15 cellular contexts compared by ENCODE assay signal in genomic region chr22:20749453-20749852, GRCh38. TPM values are rescaled to one million over a fixed set of nuclear protein-coding genes. Genes with fewer than 3 reads are reported as not detected.
DNase-seq lines count a peak whose midpoint lies in the region; ATAC-seq and TF ChIP-seq lines count a peak whose summit lies in the region.
"Had no signal": no experiment of that assay in that cellular context is flagged by ENCODE, and none has a peak within 500 bp of the region (broad histone marks: within the 10 kb centered on the region; RNA-seq: fewer than 3 reads in every experiment).

No MANE protein-coding gene starts in this region.

- H3K27me3 Mint-ChIP-seq in activated CD4-positive, alpha-beta T cell treated with anti-CD3 and anti-CD28 coated beads, Interleukin-2, amount 10 ng/mL, durations not matched to agents 24 days and 14 days, result no peaks in the 10 kb centered on the region
- no peaks in the 10 kb centered on the region for H3K27me3 Mint-ChIP-seq in stimulated activated naive B cell treated with anti-CD40 and anti-IgM and Interleukin-4, amounts not matched to agents 10 μg/mL and 1 μg/mL and 100 μg/mL, for 72 hours
- no peaks in the 10 kb centered on the region for H3K27me3 Mint-ChIP-seq in activated CD4-positive, alpha-beta memory T cell treated with anti-CD3 and anti-CD28 coated beads for 36 hours
- H3K27me3 Mint-ChIP-seq: type B pancreatic cell had no signal

- POLR2A ChIA-PET in activated CD4-positive, alpha-beta memory T cell treated with anti-CD3 and anti-CD28 coated beads for 36 hours (lab: Charles Lee), result no interaction called here

- no peaks in the 10 kb centered on the region for H3K79me2 ChIP-seq in OCI-LY3 (ENCODE audit: low read length)

- peaks cover 31% of the 10 kb centered on the region for H3K4me1 ChIP-seq in OCI-LY3 (ENCODE audit: low read length)
- H3K4me1 ChIP-seq in esophagus muscularis mucosa, result peaks cover 8 to 42% (median 36%) of the 10 kb centered on the region in 4 donors
- no peaks in the 10 kb centered on the region for H3K4me1 ChIP-seq in body of pancreas

- no peak overlapping the region for H3K27ac ChIP-seq in OCI-LY3 (ENCODE audit: low read length)
- H3K27ac ChIP-seq in esophagus muscularis mucosa (replicated peaks in 1 of 4), result peak overlapping the region; percentile 50 to 76 (median 58)
- H3K27ac ChIP-seq in body of pancreas, result no peak overlapping the region
- H3K27ac ChIP-seq: coronary artery, SK-N-MC had no signal

- 58% methylated on average over 3 of the region's 3 CpGs for WGBS in esophagus muscularis mucosa
- 70 to 84% methylated on average over 2 to 3 of the region's 3 CpGs for WGBS in body of pancreas, 2 donors

- H3K36me3 ChIP-seq in OCI-LY3 (replicated peaks; ENCODE audit: low read depth, low read length), result peaks cover 36% of the 10 kb centered on the region
- peaks cover 39 to 89% (median 68%) of the 10 kb centered on the region in 4 donors for H3K36me3 ChIP-seq in esophagus muscularis mucosa
- H3K36me3 ChIP-seq in body of pancreas (replicated peaks in 1 of 2; ENCODE audit: insufficient read depth in 1 of 2, low read depth in 2 of 2), result peaks cover 0 to 9% of the 10 kb centered on the region in 2 donors

- peaks cover 27% of the 10 kb centered on the region for H3K36me3 Mint-ChIP-seq in activated CD4-positive, alpha-beta T cell treated with anti-CD3 and anti-CD28 coated beads, Interleukin-2, amount 10 ng/mL, durations not matched to agents 24 days and 14 days (ENCODE audit: low read depth)
- peaks cover 48 to 62% of the 10 kb centered on the region in 2 donors for H3K36me3 Mint-ChIP-seq in stimulated activated naive B cell treated with anti-CD40 and anti-IgM and Interleukin-4, amounts not matched to agents 10 μg/mL and 1 μg/mL and 100 μg/mL, for 72 hours
- H3K36me3 Mint-ChIP-seq in activated CD4-positive, alpha-beta memory T cell treated with anti-CD3 and anti-CD28 coated beads for 36 hours, result peaks cover 10% of the 10 kb centered on the region

- H4K20me1 ChIP-seq in OCI-LY3 (ENCODE audit: insufficient read depth, low read length), result peaks cover 33% of the 10 kb centered on the region

- H3K4me2 ChIP-seq in OCI-LY3 (ENCODE audit: low read length), result peak overlapping the region; percentile 31

- H3K27ac Mint-ChIP-seq in activated CD4-positive, alpha-beta T cell treated with anti-CD3 and anti-CD28 coated beads, Interleukin-2, amount 10 ng/mL, durations not matched to agents 24 days and 14 days, result peak overlapping the region; percentile 34
- peak overlapping the region; percentile 97 for H3K27ac Mint-ChIP-seq in stimulated activated naive B cell treated with anti-CD40 and anti-IgM and Interleukin-4, amounts not matched to agents 10 μg/mL and 1 μg/mL and 100 μg/mL, for 72 hours
- H3K27ac Mint-ChIP-seq in activated CD4-positive, alpha-beta memory T cell treated with anti-CD3 and anti-CD28 coated beads for 36 hours, result no peak overlapping the region
- H3K27ac Mint-ChIP-seq: type B pancreatic cell had no signal

- H3K27me3 ChIP-seq in OCI-LY3 (ENCODE audit: low read depth, low read length) (no peaks in the 10 kb centered on the region), esophagus muscularis mucosa (no peaks in the 10 kb centered on the region), body of pancreas (no peaks in the 10 kb centered on the region)

- CTCF ChIA-PET in activated CD4-positive, alpha-beta memory T cell treated with anti-CD3 and anti-CD28 coated beads for 36 hours (lab: Charles Lee), result interaction anchor here (1.9 kb wide), 1 partner anchor 34 kb away, joined by 7 read pairs; no protein-coding TSS in a partner anchor

- TF ChIP-seq POLR2A in esophagus muscularis mucosa (IDR thresholded peaks at IDR 0.05; ENCODE audit: low read depth) (no peak), body of pancreas (IDR thresholded peaks at IDR 0.05) (no peak)

- H2AFZ ChIP-seq in OCI-LY3 (ENCODE audit: low read depth, low read length), result no peak overlapping the region

- no peak for DNase-seq in activated CD4-positive, alpha-beta T cell treated with anti-CD3 and anti-CD28 coated beads, Interleukin-2, amount 10 ng/mL, durations not matched to agents 24 days and 14 days
- no peak for DNase-seq in activated CD4-positive, alpha-beta T cell treated with anti-CD3 and anti-CD28 coated beads, Interleukin-2, amount 50 U/mL, for 48 hours
- no peak for DNase-seq in esophagus muscularis mucosa (ENCODE audit: extremely low spot score)
- peak; percentile 9 for DNase-seq in stimulated activated naive B cell treated with anti-CD40 and anti-IgM and Interleukin-4, amounts not matched to agents 10 μg/mL and 1 μg/mL and 100 μg/mL, for 72 hours
- no peak for DNase-seq in NCI-H82 treated with DMSO at 0.1 percent for 48 hours (lab: John Stamatoyannopoulos, UW; ENCODE audit: unreplicated experiment)
- no peak for DNase-seq in activated CD4-positive, alpha-beta memory T cell treated with anti-CD3 and anti-CD28 coated beads for 36 hours
- DNase-seq in body of pancreas, result no peak
- DNase-seq: ACHN, EL, NCI-H1694 had no signal

- H3K9ac ChIP-seq in OCI-LY3 (ENCODE audit: low read length), result no peak overlapping the region

- no peaks in the 10 kb centered on the region for H3K4me1 Mint-ChIP-seq in activated CD4-positive, alpha-beta T cell treated with anti-CD3 and anti-CD28 coated beads, Interleukin-2, amount 10 ng/mL, durations not matched to agents 24 days and 14 days
- H3K4me1 Mint-ChIP-seq in stimulated activated naive B cell treated with anti-CD40 and anti-IgM and Interleukin-4, amounts not matched to agents 10 μg/mL and 1 μg/mL and 100 μg/mL, for 72 hours, result peaks cover 49 to 70% of the 10 kb centered on the region in 2 donors
- peaks cover 14% of the 10 kb centered on the region for H3K4me1 Mint-ChIP-seq in activated CD4-positive, alpha-beta memory T cell treated with anti-CD3 and anti-CD28 coated beads for 36 hours (ENCODE audit: low read depth)

- no peaks in the 10 kb centered on the region for H3K9me3 Mint-ChIP-seq in activated CD4-positive, alpha-beta T cell treated with anti-CD3 and anti-CD28 coated beads, Interleukin-2, amount 10 ng/mL, durations not matched to agents 24 days and 14 days
- H3K9me3 Mint-ChIP-seq in stimulated activated naive B cell treated with anti-CD40 and anti-IgM and Interleukin-4, amounts not matched to agents 10 μg/mL and 1 μg/mL and 100 μg/mL, for 72 hours, result no peaks in the 10 kb centered on the region
- H3K9me3 Mint-ChIP-seq in activated CD4-positive, alpha-beta memory T cell treated with anti-CD3 and anti-CD28 coated beads for 36 hours, result no peaks in the 10 kb centered on the region
- H3K9me3 Mint-ChIP-seq: type B pancreatic cell had no signal

- no peak overlapping the region for H3K4me3 Mint-ChIP-seq in activated CD4-positive, alpha-beta T cell treated with anti-CD3 and anti-CD28 coated beads, Interleukin-2, amount 10 ng/mL, durations not matched to agents 24 days and 14 days
- H3K4me3 Mint-ChIP-seq in stimulated activated naive B cell treated with anti-CD40 and anti-IgM and Interleukin-4, amounts not matched to agents 10 μg/mL and 1 μg/mL and 100 μg/mL, for 72 hours, result peak overlapping the region; percentile 62 to 63
- no peak overlapping the region for H3K4me3 Mint-ChIP-seq in activated CD4-positive, alpha-beta memory T cell treated with anti-CD3 and anti-CD28 coated beads for 36 hours
- H3K4me3 Mint-ChIP-seq: type B pancreatic cell had no signal

- intact Hi-C loops in activated CD4-positive, alpha-beta T cell treated with anti-CD3 and anti-CD28 coated beads, Interleukin-2, amount 10 ng/mL, durations not matched to agents 24 days and 14 days (cut with micrococcal nuclease), result no loop called here
- intact Hi-C loops in esophagus muscularis mucosa (cut with DNase I) (no loop called here), body of pancreas (cut with DNase I) (no loop called here)
- intact Hi-C loops in activated CD4-positive, alpha-beta memory T cell treated with anti-CD3 and anti-CD28 coated beads for 36 hours (cut with micrococcal nuclease), result no loop called here

- no peak for TF ChIP-seq CTCF in OCI-LY3 (IDR thresholded peaks at IDR 0.05; ENCODE audit: low read depth, low read length)
- TF ChIP-seq CTCF in esophagus muscularis mucosa (IDR thresholded peaks at IDR 0.05), result no peak
- no peak for TF ChIP-seq CTCF in body of pancreas (IDR thresholded peaks at IDR 0.05)

- H3K4me3 ChIP-seq in OCI-LY3 (ENCODE audit: low read length) (no peak overlapping the region), esophagus muscularis mucosa (no peak overlapping the region), body of pancreas (no peak overlapping the region)
- H3K4me3 ChIP-seq: coronary artery, SK-N-MC had no signal

- TF ChIP-seq EP300 in esophagus muscularis mucosa (IDR thresholded peaks at IDR 0.05), result no peak

- H3K9me3 ChIP-seq in OCI-LY3 (ENCODE audit: insufficient read depth, low read length) (no peaks in the 10 kb centered on the region), esophagus muscularis mucosa (no peaks in the 10 kb centered on the region), body of pancreas (no peaks in the 10 kb centered on the region)

- ATAC-seq in stimulated activated naive B cell treated with anti-CD40 and anti-IgM and Interleukin-4, amounts not matched to agents 10 μg/mL and 1 μg/mL and 100 μg/mL, for 72 hours (replicated peaks), result peak; percentile 1 to 8
- ATAC-seq in body of pancreas, result no peak

RNA-seq across cellular contexts. Expression of gene SERPIND1, which starts 24.5 kb away (rescaled TPM):
- not detected in 2 replicates for total RNA-seq in activated CD4-positive, alpha-beta T cell treated with anti-CD3 and anti-CD28 coated beads, Interleukin-2, amount 10 ng/mL, durations not matched to agents 24 days and 14 days
- total RNA-seq in esophagus muscularis mucosa, result under 1 TPM in 3 of 4 donors, not detected in 1; 0.46 to 0.83 (median 0.50) TPM
- total RNA-seq in activated CD4-positive, alpha-beta memory T cell treated with anti-CD3 and anti-CD28 coated beads for 36 hours, result not detected
- total RNA-seq in body of pancreas, result not detected
- total RNA-seq: skeletal muscle tissue had no signal

Comparison
In these comparisons a context has a peak if more than half of its experiments do, and no peak if none do; other contexts are left out.
1. H3K4me3 Mint-ChIP-seq: peak in stimulated activated naive B cell treated with anti-CD40 and anti-IgM and Interleukin-4, amounts not matched to agents 10 μg/mL and 1 μg/mL and 100 μg/mL, for 72 hours (2 of 2); none in activated CD4-positive, alpha-beta T cell treated with anti-CD3 and anti-CD28 coated beads, Interleukin-2, amount 10 ng/mL, durations not matched to agents 24 days and 14 days (single experiment) and activated CD4-positive, alpha-beta memory T cell treated with anti-CD3 and anti-CD28 coated beads for 36 hours (single experiment).
2. H3K27ac ChIP-seq: peak in esophagus muscularis mucosa (4 of 4); none in OCI-LY3 (single experiment) and body of pancreas (0 of 4).